20 cellular contexts compared by ENCODE assay signal in the genomic region with DNA sequence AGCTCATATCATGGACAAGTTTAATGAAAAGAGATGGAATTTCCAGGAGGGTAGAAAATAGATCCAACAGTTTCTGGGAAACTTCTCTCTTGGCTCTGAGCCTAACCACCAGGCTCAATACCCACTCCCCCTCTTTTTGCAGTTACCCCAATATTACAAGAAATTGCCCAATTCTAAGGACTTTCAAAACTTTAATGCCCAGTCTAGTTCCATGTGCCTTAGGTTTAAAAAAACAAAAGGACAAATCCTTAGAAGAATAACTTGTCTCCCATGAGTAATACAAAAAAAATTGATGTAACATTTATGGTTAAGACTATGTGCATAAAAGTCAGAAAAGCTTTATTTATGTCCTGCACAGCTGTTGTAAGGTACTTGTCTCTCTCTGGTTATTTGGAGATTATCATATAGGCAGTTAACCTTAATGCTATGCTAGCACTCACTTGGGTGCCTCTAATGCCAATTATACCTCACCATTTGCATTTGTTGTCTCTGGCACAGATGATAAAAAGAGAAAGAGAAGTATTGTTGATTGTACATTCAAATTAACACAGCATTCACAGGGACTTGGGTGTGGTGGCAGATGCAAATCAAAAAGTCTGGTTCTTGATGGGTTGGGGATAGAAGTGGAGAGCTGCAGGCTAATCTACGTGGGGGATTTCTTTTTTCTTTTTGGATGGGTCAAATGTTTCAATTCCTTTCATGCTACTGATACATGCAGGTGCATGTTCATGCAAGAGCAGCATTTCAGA.
A peak's percentile ranks its signal among the peaks of the same experiment; 100 is the strongest.
DNase-seq lines count a peak whose midpoint lies in the region; ATAC-seq and TF ChIP-seq lines count a peak whose summit lies in the region.
"Had no signal": no experiment of that assay in that cellular context is flagged by ENCODE, and none has a peak within 500 bp of the region (broad histone marks: within the 10 kb centered on the region; RNA-seq: fewer than 3 reads in every experiment).

No MANE protein-coding gene starts in this region.

- H2BK15ac ChIP-seq in mesendoderm (replicated peaks; ENCODE audit: low read depth), result no peak overlapping the region

- no peak overlapping the region for H3K56ac ChIP-seq in mesendoderm (ENCODE audit: low read length)

- H3K36me3 ChIP-seq in mesendoderm (ENCODE audit: control insufficient read depth, insufficient read depth, low read length), result no peaks in the 10 kb centered on the region
- H3K36me3 ChIP-seq: cardiac muscle cell had no signal

- no peaks in the 10 kb centered on the region for H3K4me1 ChIP-seq in mesendoderm (ENCODE audit: control insufficient read depth, low read depth, low read length)

- H3K9ac ChIP-seq in mesendoderm (ENCODE audit: low read length), result no peak overlapping the region

- peaks cover 10% of the 10 kb centered on the region in 2 donors for H3K36me3 Mint-ChIP-seq in activated naive CD4-positive, alpha-beta T cell treated with anti-CD3 and anti-CD28 coated beads, Interleukin-2, amount 50 U/mL, for 72 hours

- H3K79me2 ChIP-seq in mesendoderm (ENCODE audit: control insufficient read depth, insufficient read depth, low read length), result no peaks in the 10 kb centered on the region

- no peak overlapping the region for H4K8ac ChIP-seq in mesendoderm (ENCODE audit: low read depth, low read length)

- no peak overlapping the region for H3K18ac ChIP-seq in mesendoderm (ENCODE audit: low read length)

- H3K4ac ChIP-seq in mesendoderm (ENCODE audit: low read depth, low read length), result no peak overlapping the region

- peak; percentile 78 for DNase-seq in AG10803 (ENCODE audit: low read depth)
- peak; percentile 9 for DNase-seq in M059J (ENCODE audit: low read depth)
- DNase-seq in germinal center (ENCODE audit: low spot score), result peak; percentile 59
- DNase-seq in activated naive CD4-positive, alpha-beta T cell treated with anti-CD3 and anti-CD28 coated beads, Interleukin-2, amount 50 U/mL, for 72 hours (ENCODE audit: low spot score in 2 of 2), result no peak
- DNase-seq in kidney glomerular epithelial cell (lab: John Stamatoyannopoulos, UW), result no peak
- DNase-seq in mesendoderm, result no peak
- DNase-seq: activated CD4-positive, alpha-beta T cell treated with anti-CD3 and anti-CD28 coated beads, Interleukin-2, amount 50 U/mL, for 1 hour; DMS 273 treated with DMSO at 0.1 percent for 48 hours; H9; hypothalamus; KBM-7; left colon; NCI-H1105 treated with DMSO at 0.1 percent for 48 hours; NCI-H446 had no signal

- TF ChIP-seq CTCF in AG10803 (conservative IDR thresholded peaks at IDR 0.05; ENCODE audit: low read length), result no peak

- peak; percentile 37 for ATAC-seq in GM19023 (IDR thresholded peaks at IDR 0.05; ENCODE audit: unreplicated experiment)
- ATAC-seq in GM21737 (IDR thresholded peaks at IDR 0.05; ENCODE audit: unreplicated experiment), result no peak
- ATAC-seq in activated naive CD4-positive, alpha-beta T cell treated with anti-CD3 and anti-CD28 coated beads, Interleukin-2, amount 50 U/mL, for 72 hours, result no peak
- ATAC-seq: left colon, SK-N-SH treated with all-trans-retinoic acid at 6 μM for 48 hours had no signal

- no peak overlapping the region for H2BK120ac ChIP-seq in mesendoderm (ENCODE audit: low read depth, low read length)

- H3K23ac ChIP-seq in mesendoderm (ENCODE audit: low read length), result no peak overlapping the region

- no peak overlapping the region for H2BK5ac ChIP-seq in mesendoderm (ENCODE audit: low read length)

- no peak overlapping the region for H2AK5ac ChIP-seq in mesendoderm (ENCODE audit: low read length)

- no peak overlapping the region for H3K27ac ChIP-seq in mesendoderm (ENCODE audit: low read depth, low read length)
- H3K27ac ChIP-seq: cardiac muscle cell had no signal

- H3K79me1 ChIP-seq in mesendoderm (ENCODE audit: low read length), result no peaks in the 10 kb centered on the region

- no CpG with 5 or more reads among the region's 1 CpG for WGBS in mesendoderm (ENCODE audit: extremely low coverage, insufficient coverage, low lambda C conversion rate)

- no peaks in the 10 kb centered on the region for H3K27me3 ChIP-seq in mesendoderm (ENCODE audit: insufficient read depth, low read length, poor library complexity)
- H3K27me3 ChIP-seq: cardiac muscle cell had no signal

- H3K9me3 Mint-ChIP-seq in activated naive CD4-positive, alpha-beta T cell treated with anti-CD3 and anti-CD28 coated beads, Interleukin-2, amount 50 U/mL, for 72 hours, result peaks cover 0 to 9% of the 10 kb centered on the region in 2 donors

- H3K4me3 ChIP-seq in AG10803 (ENCODE audit: low read length) (no peak overlapping the region), mesendoderm (ENCODE audit: low read length) (no peak overlapping the region)
- H3K4me3 ChIP-seq: cardiac muscle cell had no signal

- no peak overlapping the region for H3K4me2 ChIP-seq in mesendoderm (ENCODE audit: low read length)

- no peak overlapping the region for H4K5ac ChIP-seq in mesendoderm (ENCODE audit: low read length)

- no peak overlapping the region for H3K27ac Mint-ChIP-seq in activated naive CD4-positive, alpha-beta T cell treated with anti-CD3 and anti-CD28 coated beads, Interleukin-2, amount 50 U/mL, for 72 hours
- H3K27ac Mint-ChIP-seq: activated naive CD8-positive, alpha-beta T cell; B cell; H9 had no signal

Comparison
In these comparisons a context has a peak if more than half of its experiments do, and no peak if none do; other contexts are left out.
1. DNase-seq: peak in AG10803 (single experiment), M059J (single experiment) and germinal center (single experiment); none in activated naive CD4-positive, alpha-beta T cell treated with anti-CD3 and anti-CD28 coated beads, Interleukin-2, amount 50 U/mL, for 72 hours (0 of 2), kidney glomerular epithelial cell (single experiment) and mesendoderm (single experiment).